ENCODE assay signal across 1 cellular context in the genomic region with DNA sequence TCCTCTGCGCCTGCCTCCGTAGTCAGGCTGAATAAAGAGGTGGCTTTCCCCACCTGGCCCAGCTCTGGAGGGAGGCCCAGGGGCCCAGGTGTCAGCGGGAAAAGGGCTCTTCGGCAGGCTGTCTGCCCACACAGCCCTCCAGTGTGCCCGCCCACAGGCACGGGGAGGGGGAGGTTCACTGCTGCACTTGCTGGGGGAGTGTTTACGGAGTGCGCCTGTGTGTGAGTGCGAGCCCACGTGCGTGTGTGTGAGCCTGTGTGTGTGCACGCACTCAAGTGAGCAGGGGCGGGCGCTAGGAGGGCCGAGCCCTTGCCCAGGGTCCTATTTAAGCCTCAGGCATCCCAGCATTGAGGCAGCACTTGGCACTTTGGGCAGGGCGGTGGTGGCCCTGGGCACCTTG.
TF ChIP-seq lines count a peak whose summit lies in the region.

No MANE protein-coding gene starts in this region.

TF ChIP-seq in H1, 55 proteins besides CTCF, POLR2A, EP300 and RAD21:
- TF ChIP-seq TEAD4 (IDR thresholded peaks at IDR 0.05; ENCODE audit: low read depth, low read length) = no peak
